ENCODE assay signal across 29 cellular contexts in the genomic region with DNA sequence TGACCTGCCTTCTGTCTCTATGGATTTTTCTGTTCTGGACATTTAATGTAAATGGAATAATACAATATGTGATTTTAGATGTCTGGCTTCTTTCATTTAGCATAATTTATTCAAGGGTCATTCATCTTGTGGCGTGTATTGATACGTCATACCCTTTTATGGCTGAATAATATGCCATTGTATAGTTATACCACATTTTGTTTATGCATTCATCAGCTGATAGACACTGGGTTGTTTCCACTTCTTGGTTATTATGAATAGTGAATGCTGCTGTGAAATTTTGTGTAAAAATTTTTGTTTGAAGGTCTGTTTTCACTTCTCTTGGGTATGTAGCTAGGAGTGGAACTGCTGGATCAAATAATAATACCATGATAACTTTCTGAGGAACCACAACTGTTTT.
"Had no signal": no experiment of that assay in that cellular context is flagged by ENCODE, and none has a peak within 500 bp of the region (broad histone marks: within the 10 kb centered on the region; RNA-seq: fewer than 3 reads in every experiment).

No MANE protein-coding gene starts in this region.

- H3K27me3 ChIP-seq: neural progenitor cell, ovary, spleen, suprapubic skin, testis, tibial artery, transverse colon, upper lobe of right lung, vagina had no signal

- H3K4me3 ChIP-seq: neural progenitor cell, ovary, psoas muscle, skin epidermis, smooth muscle cell, spleen, suprapubic skin, testis, tibial artery, transverse colon, upper lobe of right lung, vagina had no signal

- H3K9me3 ChIP-seq: ovary, psoas muscle, spleen, suprapubic skin, testis, tibial artery, transverse colon, upper lobe of right lung, vagina had no signal

- H3K36me3 ChIP-seq: neural progenitor cell, ovary, spleen, suprapubic skin, tibial artery, transverse colon, upper lobe of right lung, vagina had no signal

- DNase-seq: naive thymus-derived CD4-positive, alpha-beta T cell; natural killer cell; occipital lobe; ovary; posterior cingulate gyrus; psoas muscle; right cardiac atrium; spleen; stimulated activated CD4-positive, alpha-beta T cell treated with anti-CD3 and anti-CD28 coated beads, Interleukin-12 subunit alpha, Interleukin-12 subunit beta, amount 100 ng/mL, for 4 hours; stimulated activated CD4-positive, alpha-beta T cell treated with anti-CD3 and anti-CD28 coated beads, Interleukin-1b, Interleukin-23, amount 100 ng/mL, for 48 hours; stimulated activated CD4-positive, alpha-beta T cell treated with anti-CD3 and anti-CD28 coated beads, Interleukin-4, amount 100 ng/mL, for 1 hour; stimulated activated CD4-positive, alpha-beta T cell treated with anti-CD3 and anti-CD28 coated beads, Interleukin-4, amount 100 ng/mL, for 4 hours; stimulated activated CD8-positive, alpha-beta memory T cell treated with anti-CD3 and anti-CD28 coated beads, Interleukin-4, amount 100 ng/mL, for 48 hours; stimulated activated naive CD4-positive, alpha-beta T cell; stimulated activated naive CD8-positive, alpha-beta T cell treated with anti-CD3 and anti-CD28 coated beads, Interleukin-15, amount 100 ng/mL, for 72 hours; stimulated activated naive CD8-positive, alpha-beta T cell treated with anti-CD3 and anti-CD28 coated beads, Interleukin-15, Interleukin-2, amounts not matched to agents 100 U/mL and 50 U/mL, for 24 hours; substantia nigra; testis; tibial artery; transverse colon; upper lobe of right lung had no signal

- ATAC-seq: naive thymus-derived CD4-positive, alpha-beta T cell; natural killer cell; psoas muscle; right cardiac atrium; sciatic nerve; stimulated activated memory B cell treated with anti-CD40 and anti-IgM and Interleukin-4, amounts not matched to agents 10 μg/mL and 1 μg/mL and 100 μg/mL, for 72 hours; stimulated activated naive CD8-positive, alpha-beta T cell treated with anti-CD3 and anti-CD28 coated beads, Interleukin-15, amount 100 ng/mL, for 72 hours; stimulated activated naive CD8-positive, alpha-beta T cell treated with anti-CD3 and anti-CD28 coated beads, Interleukin-15, Interleukin-2, amounts not matched to agents 100 U/mL and 50 U/mL, for 24 hours; upper lobe of right lung had no signal

- H3K4me1 ChIP-seq: neural progenitor cell, parathyroid adenoma, psoas muscle, spleen, suprapubic skin, tibial artery, transverse colon, upper lobe of right lung, vagina had no signal

- H3K27ac ChIP-seq: neural progenitor cell, ovary, parathyroid adenoma, psoas muscle, skin epidermis, spleen, suprapubic skin, testis, tibial artery, transverse colon, upper lobe of right lung, vagina had no signal
